8 cellular contexts compared by ENCODE assay signal in the genomic region with DNA sequence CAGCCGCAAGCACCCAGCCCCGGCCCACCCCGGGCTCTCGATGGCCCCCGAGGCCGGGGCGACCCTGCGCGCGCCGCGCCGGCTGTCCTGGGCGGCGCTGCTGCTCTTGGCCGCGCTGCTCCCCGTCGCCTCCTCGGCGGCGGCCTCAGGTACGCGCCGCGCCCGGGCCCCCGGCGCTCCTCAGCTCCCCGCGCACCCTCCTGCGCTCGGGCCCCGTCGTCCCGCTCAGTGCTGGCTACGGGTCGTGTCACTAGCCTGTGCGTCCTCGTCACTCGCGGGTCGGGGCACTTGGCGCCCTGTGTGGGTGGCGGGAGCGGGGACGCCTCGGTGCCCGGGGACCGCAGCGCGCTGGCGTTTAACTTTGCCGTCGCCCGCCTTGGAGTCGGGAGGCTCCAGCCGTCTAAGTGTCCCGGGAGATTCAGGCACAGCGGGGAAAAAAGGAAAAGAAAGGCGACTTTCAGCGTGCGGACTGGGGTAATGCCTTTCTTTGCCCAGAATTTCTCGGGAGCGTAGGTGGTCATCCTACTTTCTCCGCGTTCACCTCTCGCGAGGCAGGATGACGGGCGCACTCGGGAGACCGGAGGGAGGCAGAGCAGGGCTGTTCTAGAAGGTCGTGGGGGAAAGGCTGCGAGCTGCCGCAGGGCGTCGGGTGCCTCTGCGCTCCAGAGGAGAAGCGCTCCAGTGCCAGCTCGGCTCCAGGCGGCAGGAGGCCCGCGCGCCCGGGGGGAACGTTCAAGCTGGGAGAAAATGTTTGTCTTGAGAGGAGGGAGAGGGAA. TPM values are rescaled to one million over a fixed set of nuclear protein-coding genes. Genes with fewer than 3 reads are reported as not detected.
DNase-seq lines count a peak whose midpoint lies in the region.

No MANE protein-coding gene starts in this region.

- H3K9me3 ChIP-seq in HUES64 (ENCODE audit: insufficient read depth, low read depth, low read length) = no peaks in the 10 kb centered on the region

- H3K27me3 Mint-ChIP-seq in activated naive CD4-positive, alpha-beta T cell treated with anti-CD3 and anti-CD28 coated beads, Interleukin-2, amount 10 ng/mL, durations not matched to agents 7 days and 5 days = peaks cover 78% of the 10 kb centered on the region

- 2% methylated on average over 87 of the region's 87 CpGs for WGBS in HUES64

- peak overlapping the region; percentile 64 for H3K4me3 Mint-ChIP-seq in activated naive CD4-positive, alpha-beta T cell treated with anti-CD3 and anti-CD28 coated beads, Interleukin-2, amount 10 ng/mL, durations not matched to agents 7 days and 5 days

- DNase-seq in DMS53 (lab: John Stamatoyannopoulos, UW) (peak; percentile 26), DMS53 treated with DMSO at 0.1 percent for 48 hours (lab: John Stamatoyannopoulos, UW; ENCODE audit: unreplicated experiment) (no peak), iPS DF 19.7 (ENCODE audit: low read depth, low spot score) (peak; percentile 38), COR-L47 (lab: John Stamatoyannopoulos, UW) (no peak), superior temporal gyrus (ENCODE audit: extremely low spot score) (no peak)
- DNase-seq in activated naive CD4-positive, alpha-beta T cell treated with anti-CD3 and anti-CD28 coated beads, Interleukin-2, amount 10 ng/mL, durations not matched to agents 7 days and 5 days = peak; percentile 47
- peak; percentile 33 for DNase-seq in stimulated activated CD4-positive, alpha-beta T cell treated with anti-CD3 and anti-CD28 coated beads, Interleukin-1b, Interleukin-23, amount 100 ng/mL, for 48 hours

- H3K4me3 ChIP-seq in HUES64 (ENCODE audit: low read length) = peak overlapping the region; percentile 58

- H3K27ac ChIP-seq in HUES64 (ENCODE audit: low read depth, low read length) = no peak overlapping the region

- CTCF ChIA-PET in activated naive CD4-positive, alpha-beta T cell treated with anti-CD3 and anti-CD28 coated beads, Interleukin-2, amount 10 ng/mL, durations not matched to agents 7 days and 5 days (lab: Charles Lee) = interaction anchor here (1.2 to 1.3 kb wide), 2 partner anchors 294 to 486 kb away, joined by 3 to 4 read pairs; no protein-coding TSS in a partner anchor

- no peaks in the 10 kb centered on the region for H3K36me3 ChIP-seq in HUES64 (ENCODE audit: insufficient read depth, low read length)

- no peaks in the 10 kb centered on the region for H3K9me3 Mint-ChIP-seq in activated naive CD4-positive, alpha-beta T cell treated with anti-CD3 and anti-CD28 coated beads, Interleukin-2, amount 10 ng/mL, durations not matched to agents 7 days and 5 days

- H3K4me1 ChIP-seq in HUES64 (ENCODE audit: insufficient read depth, low read length) = peaks cover 6% of the 10 kb centered on the region

- peaks cover 23% of the 10 kb centered on the region for H3K4me1 Mint-ChIP-seq in activated naive CD4-positive, alpha-beta T cell treated with anti-CD3 and anti-CD28 coated beads, Interleukin-2, amount 10 ng/mL, durations not matched to agents 7 days and 5 days

- H3K9ac ChIP-seq in HUES64 (ENCODE audit: low read depth, low read length) = peak overlapping the region; percentile 50

- peaks cover 97% of the 10 kb centered on the region for H3K27me3 ChIP-seq in HUES64 (ENCODE audit: insufficient read depth, low read length)

- H3K27ac Mint-ChIP-seq in activated naive CD4-positive, alpha-beta T cell treated with anti-CD3 and anti-CD28 coated beads, Interleukin-2, amount 10 ng/mL, durations not matched to agents 7 days and 5 days = no peak overlapping the region

- H3K36me3 Mint-ChIP-seq in activated naive CD4-positive, alpha-beta T cell treated with anti-CD3 and anti-CD28 coated beads, Interleukin-2, amount 10 ng/mL, durations not matched to agents 7 days and 5 days = no peaks in the 10 kb centered on the region

RNA-seq across cellular contexts. Expression of gene FNDC1, which starts 0.5 kb away (rescaled TPM):
- polyA plus RNA-seq in HUES64 (2013, experiment 1 of 2) = 0.15 TPM
- polyA plus RNA-seq in HUES64 (2013, experiment 2 of 2) = 0.19 TPM

Comparison
In these comparisons a context has a peak if more than half of its experiments do, and no peak if none do; other contexts are left out.
1. DNase-seq: peak in DMS53 (single experiment), activated naive CD4-positive, alpha-beta T cell treated with anti-CD3 and anti-CD28 coated beads, Interleukin-2, amount 10 ng/mL, durations not matched to agents 7 days and 5 days (single experiment), iPS DF 19.7 (single experiment) and stimulated activated CD4-positive, alpha-beta T cell treated with anti-CD3 and anti-CD28 coated beads, Interleukin-1b, Interleukin-23, amount 100 ng/mL, for 48 hours (single experiment); none in DMS53 treated with DMSO at 0.1 percent for 48 hours (single experiment), COR-L47 (single experiment) and superior temporal gyrus (single experiment).